9 cellular contexts compared by ENCODE assay signal in the genomic region with DNA sequence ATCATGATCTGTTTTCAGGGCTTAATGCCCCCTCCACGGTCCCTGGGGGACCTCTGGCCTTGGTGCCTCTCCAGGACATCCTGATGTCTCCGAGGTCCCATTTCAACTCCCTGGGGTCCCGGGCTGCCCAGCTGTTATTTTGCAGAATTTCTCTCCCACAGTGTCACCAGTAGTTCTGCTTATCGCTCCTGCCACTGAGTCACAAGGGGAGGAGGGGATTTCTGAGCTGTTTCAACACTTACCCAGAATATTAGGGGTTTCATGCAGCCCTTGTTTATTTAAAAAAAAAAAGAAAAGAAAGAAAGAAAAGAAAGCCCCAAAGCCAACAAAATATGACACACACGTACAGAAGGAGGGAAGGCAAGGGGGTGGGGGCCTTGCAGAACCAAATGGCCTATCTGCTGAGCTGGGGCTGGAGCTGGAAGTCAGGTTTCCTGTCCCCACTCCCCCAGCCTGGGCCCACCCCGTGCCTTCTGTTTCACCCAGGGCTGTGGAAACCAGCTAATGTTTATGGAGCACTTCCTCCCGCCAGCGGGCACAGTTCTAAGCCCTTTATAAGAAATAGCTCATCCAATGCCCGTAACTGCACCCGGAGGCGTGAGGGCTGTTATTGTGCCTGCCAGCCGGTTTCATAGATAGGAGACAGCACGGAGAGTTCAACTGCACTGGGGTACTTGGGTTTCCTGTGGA. TPM values are rescaled to one million over a fixed set of nuclear protein-coding genes. Genes with fewer than 3 reads are reported as not detected.
DNase-seq lines count a peak whose midpoint lies in the region; ATAC-seq, FAIRE-seq and TF ChIP-seq lines count a peak whose summit lies in the region.
"Had no signal": no experiment of that assay in that cellular context is flagged by ENCODE, and none has a peak within 500 bp of the region (broad histone marks: within the 10 kb centered on the region; RNA-seq: fewer than 3 reads in every experiment).

No MANE protein-coding gene starts in this region.

- in situ Hi-C loops in ACHN (cut with HindIII; ENCODE audit: low pct_ligation_motif_present, low pct_unique_long_range_greater_than_20kb, low sequenced_read_pairs), result no loop called here

- no peak overlapping the region for H3K27ac ChIP-seq in SJSA1

- peak overlapping the region; percentile 39 for H3K4me3 ChIP-seq in SJSA1

- TF ChIP-seq POLR2A in GM12891 (IDR thresholded peaks at IDR 0.05; ENCODE audit: low read depth, low read length), result no peak

- peak; percentile 56 for FAIRE-seq in GM12891 (lab: Jason Lieb, UNC)

- H3K4me1 ChIP-seq in SJSA1 (replicated peaks), result peaks cover 39% of the 10 kb centered on the region

- no peaks in the 10 kb centered on the region for H3K36me3 ChIP-seq in SJSA1

- no peaks in the 10 kb centered on the region for H3K27me3 ChIP-seq in SJSA1 (replicated peaks)

- DNase-seq in GM12891 (ENCODE audit: insufficient read length, low spot score) (no peak), SJSA1 (ENCODE audit: low read depth in 1 of 2, low spot score in 2 of 2) (peak; percentile 52 to 64), astrocyte of the hippocampus (ENCODE audit: low read depth, low spot score) (peak; percentile 39), left kidney (ENCODE audit: low read depth, low spot score) (peak; percentile 26), ACHN (no peak)
- DNase-seq in stimulated activated CD4-positive, alpha-beta T cell treated with anti-CD3 and anti-CD28 coated beads, TNF-alpha, amount 100 ng/mL, for 48 hours (ENCODE audit: low read depth in 3 of 3), result peak; percentile 56 to 80 (median 71)
- no peak for DNase-seq in NK-92 treated with Interleukin-12 subunit alpha and Interleukin-12 subunit beta, amount 100 ng/mL, for 24 hours (lab: John Stamatoyannopoulos, UW)

- H3K9me3 ChIP-seq in SJSA1 (replicated peaks), result no peaks in the 10 kb centered on the region

- no peak for ATAC-seq in GM21515 (IDR thresholded peaks at IDR 0.05; ENCODE audit: unreplicated experiment)

TF ChIP-seq in GM12891, 5 proteins besides CTCF, POLR2A, EP300 and RAD21:
- TF ChIP-seq PAX5 (IDR thresholded peaks at IDR 0.05; ENCODE audit: insufficient read depth, low read length, severe bottlenecking) (no peak), TAF1 (IDR thresholded peaks at IDR 0.05; ENCODE audit: low read depth, low read length) (no peak; the same call in 1 of the 2 replicates), SPI1 (IDR thresholded peaks at IDR 0.05; ENCODE audit: low read depth, low read length) (peak; percentile 55)

RNA-seq across cellular contexts. Expression of gene ARID5A, which starts 8.4 kb away (rescaled TPM):
- polyA plus RNA-seq in GM12891 (2012; ENCODE audit: low read depth, missing spikeins), result 54.4 TPM
- 6.3 and 9.7 TPM in 2 replicates for total RNA-seq in SJSA1 (2014; rRNA removed; shearing (Covaris generic))

RNA-seq across cellular contexts. Expression of gene NEURL3, which starts 23.0 kb away (rescaled TPM):
- 0.60 TPM for polyA plus RNA-seq in GM12891 (2012; ENCODE audit: low read depth, missing spikeins)
- not detected in 2 replicates for total RNA-seq in SJSA1 (2014; rRNA removed; shearing (Covaris generic))
- total RNA-seq: pulmonary artery endothelial cell had no signal

Comparison
In these comparisons a context has a peak if more than half of its experiments do, and no peak if none do; other contexts are left out.
1. DNase-seq: peak in SJSA1 (2 of 2), astrocyte of the hippocampus (single experiment), left kidney (single experiment) and stimulated activated CD4-positive, alpha-beta T cell treated with anti-CD3 and anti-CD28 coated beads, TNF-alpha, amount 100 ng/mL, for 48 hours (3 of 3); none in GM12891 (single experiment), NK-92 treated with Interleukin-12 subunit alpha and Interleukin-12 subunit beta, amount 100 ng/mL, for 24 hours (single experiment) and ACHN (single experiment).